8 cellular contexts compared by ENCODE assay signal in the genomic region with DNA sequence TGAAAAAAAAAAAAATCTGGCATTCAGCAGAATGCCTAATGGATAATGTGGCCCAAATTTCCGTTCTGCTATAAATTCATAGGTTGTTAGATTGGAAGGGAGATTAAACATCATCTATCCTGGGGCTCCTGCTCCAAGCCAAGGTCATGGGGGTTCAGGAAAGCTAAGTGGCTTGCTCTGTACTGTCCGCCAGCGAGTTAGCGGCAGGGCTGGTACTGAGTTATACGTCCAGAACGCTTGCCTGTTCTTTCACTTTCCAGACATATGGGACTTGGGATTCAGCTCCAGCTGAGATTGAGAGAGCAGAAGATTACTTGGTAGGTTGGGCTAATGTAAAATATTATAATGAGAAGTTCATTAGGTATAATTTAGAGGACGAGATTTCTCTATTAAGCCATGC. TPM values are rescaled to one million over a fixed set of nuclear protein-coding genes. Genes with fewer than 3 reads are reported as not detected.
A peak's percentile ranks its signal among the peaks of the same experiment; 100 is the strongest.
DNase-seq lines count a peak whose midpoint lies in the region; ATAC-seq and TF ChIP-seq lines count a peak whose summit lies in the region.

No MANE protein-coding gene starts in this region.

- peak in 1 of 2 donors; percentile 57 for ATAC-seq in lower lobe of right lung
- ATAC-seq in GM21529 (IDR thresholded peaks at IDR 0.05; ENCODE audit: unreplicated experiment) = no peak

- H3K27me3 Mint-ChIP-seq in dendritic cell treated with granulocyte-macrophage colony-stimulating factor and Interleukin-4, amounts not matched to agents 40 ng/mL and 50 ng/mL, for 4 days = no peaks in the 10 kb centered on the region

- intact Hi-C loops in dendritic cell treated with granulocyte-macrophage colony-stimulating factor and Interleukin-4, amounts not matched to agents 40 ng/mL and 50 ng/mL, for 4 days (cut with micrococcal nuclease) = loop anchor here (5.0 kb wide), 1 partner anchor 95 kb away; a partner anchor contains a TSS
- intact Hi-C loops in lower lobe of right lung (cut with DNase I) = no loop called here
- intact Hi-C loops in transverse colon (cut with DNase I; ENCODE audit: low total_unique reads) = no loop called here

- TF ChIP-seq CTCF in GM12865 (IDR thresholded peaks at IDR 0.05; ENCODE audit: insufficient read depth, low read depth, low read length, missing control alignments) (no peak), lower lobe of right lung (IDR thresholded peaks at IDR 0.05) (no peak), transverse colon (IDR thresholded peaks at IDR 0.05) (no peak)

- WGBS in transverse colon (ENCODE audit: low coverage in 1 of 2), 2 donors = 0 to 2% methylated on average over 2 to 7 of the region's 7 CpGs

- peaks cover 64% of the 10 kb centered on the region for H3K79me2 ChIP-seq in ACC112 (ENCODE audit: control insufficient read depth, insufficient read depth, low read length, unreplicated experiment)

- peaks cover 15% of the 10 kb centered on the region for H3K36me3 ChIP-seq in ACC112 (ENCODE audit: insufficient read depth, low read length)
- H3K36me3 ChIP-seq in lower lobe of right lung = peaks cover 23% of the 10 kb centered on the region
- H3K36me3 ChIP-seq in transverse colon = peaks cover 0 to 3% (median 0%) of the 10 kb centered on the region in 4 donors

- peak overlapping the region; percentile 92 for H2AFZ ChIP-seq in ACC112 (ENCODE audit: low read length, unreplicated experiment)

- TF ChIP-seq POLR2A in transverse colon (IDR thresholded peaks at IDR 0.05) = no peak

- H3K4me1 ChIP-seq in ACC112 (ENCODE audit: control insufficient read depth, insufficient read depth, low read length, unreplicated experiment) = peaks cover 21% of the 10 kb centered on the region
- H3K4me1 ChIP-seq in lower lobe of right lung = peaks cover 24% of the 10 kb centered on the region
- peaks cover 11 to 29% (median 18%) of the 10 kb centered on the region in 4 donors for H3K4me1 ChIP-seq in transverse colon

- H3K27me3 ChIP-seq in ACC112 (ENCODE audit: insufficient read depth, low read length) (no peaks in the 10 kb centered on the region), lower lobe of right lung (ENCODE audit: low read depth) (no peaks in the 10 kb centered on the region), transverse colon (no peaks in the 10 kb centered on the region)

- H3K9me3 ChIP-seq in lower lobe of right lung (no peaks in the 10 kb centered on the region), transverse colon (no peaks in the 10 kb centered on the region)

- no peak for TF ChIP-seq EP300 in transverse colon (IDR thresholded peaks at IDR 0.05; ENCODE audit: low read depth)

- peaks cover under 1% of the 10 kb centered on the region for H3K9me3 Mint-ChIP-seq in dendritic cell treated with granulocyte-macrophage colony-stimulating factor and Interleukin-4, amounts not matched to agents 40 ng/mL and 50 ng/mL, for 4 days

- peaks cover 44% of the 10 kb centered on the region for H3K36me3 Mint-ChIP-seq in dendritic cell treated with granulocyte-macrophage colony-stimulating factor and Interleukin-4, amounts not matched to agents 40 ng/mL and 50 ng/mL, for 4 days (ENCODE audit: low read depth)

- H3K4me3 ChIP-seq in ACC112 (ENCODE audit: low read depth, low read length) (peak overlapping the region; percentile 88), GM12865 (ENCODE audit: low read depth, low read length) (peak overlapping the region; percentile 96), lower lobe of right lung (peak overlapping the region; percentile 84), transverse colon (peak overlapping the region; percentile 74 to 89 (median 80))

- H3K4me3 Mint-ChIP-seq in dendritic cell treated with granulocyte-macrophage colony-stimulating factor and Interleukin-4, amounts not matched to agents 40 ng/mL and 50 ng/mL, for 4 days = peak overlapping the region; percentile 97

- H3K27ac Mint-ChIP-seq in dendritic cell treated with granulocyte-macrophage colony-stimulating factor and Interleukin-4, amounts not matched to agents 40 ng/mL and 50 ng/mL, for 4 days = peak overlapping the region; percentile 94

- peak; percentile 46 for DNase-seq in GM12865 (ENCODE audit: low read depth)
- DNase-seq in OCI-M1 (lab: John Stamatoyannopoulos, UW) = peak; percentile 46
- DNase-seq in lower lobe of right lung = no peak
- peak; percentile 37 for DNase-seq in transverse colon
- no peak for DNase-seq in 8988T

- in situ Hi-C loops in transverse colon (cut with MboI; ENCODE audit: low pct_ligation_motif_present in 1 of 4, low pct_unique_long_range_greater_than_20kb in 1 of 4, low sequenced_read_pairs in 3 of 4) = no loop called here

- peaks cover 56% of the 10 kb centered on the region for H3K4me1 Mint-ChIP-seq in dendritic cell treated with granulocyte-macrophage colony-stimulating factor and Interleukin-4, amounts not matched to agents 40 ng/mL and 50 ng/mL, for 4 days (ENCODE audit: low read depth)

- peak overlapping the region; percentile 75 for H3K27ac ChIP-seq in ACC112 (ENCODE audit: low read depth, low read length)
- H3K27ac ChIP-seq in lower lobe of right lung = peak overlapping the region; percentile 94
- peak overlapping the region; percentile 93 to 96 (median 94) for H3K27ac ChIP-seq in transverse colon

RNA-seq across cellular contexts. Expression of a gene that starts 0.9 kb away (rescaled TPM):
- total RNA-seq in lower lobe of right lung (35.9 TPM), transverse colon (10 to 100 TPM; 16.7 to 37.2 (median 30.3) TPM)

RNA-seq across cellular contexts. Expression of a gene that starts 18.6 kb away (rescaled TPM):
- total RNA-seq in lower lobe of right lung (not detected), transverse colon (not detected)

RNA-seq across cellular contexts. Expression of a gene that starts 26.7 kb away (rescaled TPM):
- total RNA-seq in lower lobe of right lung (not detected), transverse colon (not detected)

RNA-seq across cellular contexts. Expression of a gene that starts 44.1 kb away (rescaled TPM):
- total RNA-seq in lower lobe of right lung (5.6 TPM), transverse colon (under 1 TPM in 2 of 4 donors, not detected in 2; 0.32 to 0.55 TPM)

Comparison
In these comparisons a context has a peak if more than half of its experiments do, and no peak if none do; other contexts are left out.
1. DNase-seq: peak in GM12865 (single experiment), OCI-M1 (single experiment) and transverse colon (single experiment); none in lower lobe of right lung (single experiment) and 8988T (single experiment).
2. Peak in every context shown above with its lines, with median percentiles within 50 percentile points of each other: H3K27ac ChIP-seq and H3K4me3 ChIP-seq.